ENCODE assay signal across 19 cellular contexts in genomic region chr3:6605245-6605644, GRCh38.
"Had no signal": no experiment of that assay in that cellular context is flagged by ENCODE, and none has a peak within 500 bp of the region (broad histone marks: within the 10 kb centered on the region; RNA-seq: fewer than 3 reads in every experiment).

No MANE protein-coding gene starts in this region.

- H3K4me1 ChIP-seq: colonic mucosa, esophagus squamous epithelium, parathyroid adenoma, upper lobe of left lung had no signal

- ATAC-seq: activated CD8-positive, alpha-beta T cell treated with anti-CD3 and anti-CD28 coated beads for 36 hours; activated naive CD4-positive, alpha-beta T cell treated with anti-CD3 and anti-CD28 coated beads, Interleukin-2, amount 50 U/mL, for 72 hours; activated T-cell treated with anti-CD3 and anti-CD28 coated beads, Interleukin-2, amount 50 U/mL, for 4 hours; left lobe of liver; mucosa of descending colon; naive thymus-derived CD4-positive, alpha-beta T cell; stimulated activated naive CD8-positive, alpha-beta T cell treated with anti-CD3 and anti-CD28 coated beads, Interleukin-15, amount 100 ng/mL, for 72 hours had no signal

- H3K9me3 ChIP-seq: colonic mucosa, mucosa of descending colon, upper lobe of left lung had no signal

- H3K27ac ChIP-seq: colonic mucosa, esophagus squamous epithelium, parathyroid adenoma, upper lobe of left lung, WERI-Rb-1 had no signal

- H3K27me3 ChIP-seq: colonic mucosa, esophagus squamous epithelium, upper lobe of left lung had no signal

- H3K4me1 Mint-ChIP-seq: brain; naive thymus-derived CD4-positive, alpha-beta T cell; stimulated activated naive CD8-positive, alpha-beta T cell treated with anti-CD3 and anti-CD28 coated beads, Interleukin-15, amount 100 ng/mL, for 72 hours had no signal

- H3K27ac Mint-ChIP-seq: activated CD8-positive, alpha-beta T cell treated with anti-CD3 and anti-CD28 coated beads for 36 hours; activated naive CD4-positive, alpha-beta T cell treated with anti-CD3 and anti-CD28 coated beads, Interleukin-2, amount 50 U/mL, for 72 hours; brain; naive thymus-derived CD4-positive, alpha-beta T cell; stimulated activated naive CD8-positive, alpha-beta T cell treated with anti-CD3 and anti-CD28 coated beads, Interleukin-15, amount 100 ng/mL, for 72 hours had no signal

- H3K36me3 ChIP-seq: colonic mucosa, esophagus squamous epithelium, upper lobe of left lung, WERI-Rb-1 had no signal

- H3K27me3 Mint-ChIP-seq: activated CD8-positive, alpha-beta T cell treated with anti-CD3 and anti-CD28 coated beads for 36 hours; naive thymus-derived CD4-positive, alpha-beta T cell; stimulated activated naive CD8-positive, alpha-beta T cell treated with anti-CD3 and anti-CD28 coated beads, Interleukin-15, amount 100 ng/mL, for 72 hours had no signal

- DNase-seq: activated CD4-positive, alpha-beta T cell treated with anti-CD3 and anti-CD28 coated beads for 4 hours; activated CD8-positive, alpha-beta T cell treated with anti-CD3 and anti-CD28 coated beads for 36 hours; activated effector memory CD4-positive, alpha-beta T cell treated with anti-CD3 and anti-CD28 coated beads, Interleukin-2, amount 50 U/mL, for 16 hours; activated T-cell treated with anti-CD3 and anti-CD28 coated beads, Interleukin-2, amount 50 U/mL, for 4 hours; amniotic stem cell; central memory CD4-positive, alpha-beta T cell; colonic mucosa; esophagus squamous epithelium; hippocampal formation; mucosa of descending colon; naive thymus-derived CD4-positive, alpha-beta T cell; stimulated activated CD4-positive, alpha-beta T cell treated with anti-CD3 and anti-CD28 coated beads, Interleukin-1b, Interleukin-23, amount 100 ng/mL, for 48 hours; stimulated activated naive CD8-positive, alpha-beta T cell treated with anti-CD3 and anti-CD28 coated beads, Interleukin-15, amount 100 ng/mL, for 72 hours; upper lobe of left lung; WERI-Rb-1 had no signal

- H3K36me3 Mint-ChIP-seq: brain; naive thymus-derived CD4-positive, alpha-beta T cell had no signal

- H2AFZ ChIP-seq: parathyroid adenoma had no signal

- H3K4me3 Mint-ChIP-seq: activated CD8-positive, alpha-beta T cell treated with anti-CD3 and anti-CD28 coated beads for 36 hours; activated T-cell treated with anti-CD3 and anti-CD28 coated beads, Interleukin-2, amount 50 U/mL, for 4 hours; brain; naive thymus-derived CD4-positive, alpha-beta T cell; stimulated activated naive CD8-positive, alpha-beta T cell treated with anti-CD3 and anti-CD28 coated beads, Interleukin-15, amount 100 ng/mL, for 72 hours had no signal

- H3K4me3 ChIP-seq: colonic mucosa, esophagus squamous epithelium, mucosa of descending colon, upper lobe of left lung had no signal

- H3K9ac ChIP-seq: parathyroid adenoma had no signal
